9 cellular contexts compared by ENCODE assay signal in the genomic region with DNA sequence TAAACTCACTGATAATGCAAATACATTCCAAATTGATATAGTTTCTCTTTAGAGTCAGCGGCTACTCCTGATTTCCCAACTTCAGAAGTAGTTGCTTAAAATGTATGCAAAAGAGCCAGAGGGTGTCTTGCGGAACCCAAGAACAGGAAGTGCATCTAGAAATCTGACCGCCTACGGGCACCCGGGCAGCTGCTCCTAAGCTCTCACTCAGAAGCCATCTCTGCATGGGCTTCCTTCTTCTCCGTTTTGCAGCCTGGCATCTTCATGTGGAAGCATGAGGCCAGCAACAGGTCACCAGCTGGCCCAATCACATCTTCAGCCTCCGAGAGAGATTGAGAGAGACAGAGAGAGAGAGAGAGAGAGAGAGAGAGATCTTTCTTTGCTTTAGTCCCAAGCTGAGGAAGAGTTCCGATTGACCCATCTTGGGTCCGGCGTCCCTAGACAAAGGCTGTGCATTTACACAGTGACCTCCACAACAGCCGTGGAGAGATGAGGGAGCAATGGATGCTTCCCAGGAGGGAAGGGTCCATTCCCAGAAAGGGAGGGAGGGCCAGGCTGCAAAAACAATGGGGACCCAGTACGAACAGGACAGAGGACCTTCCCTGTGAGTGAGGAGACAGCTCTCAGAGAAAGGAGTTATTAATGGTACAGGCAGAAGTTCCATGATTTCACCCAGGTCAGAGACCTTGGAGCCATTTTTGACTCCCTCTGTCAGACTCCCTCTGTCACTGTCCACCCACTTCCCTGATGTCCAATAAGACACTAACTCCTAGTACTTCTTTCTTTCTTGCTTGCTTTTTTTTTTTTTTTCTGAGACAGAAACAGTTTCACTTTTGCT. TPM values are rescaled to one million over a fixed set of nuclear protein-coding genes. Genes with fewer than 3 reads are reported as not detected.
A peak's percentile ranks its signal among the peaks of the same experiment; 100 is the strongest.
DNase-seq lines count a peak whose midpoint lies in the region; ATAC-seq, FAIRE-seq and TF ChIP-seq lines count a peak whose summit lies in the region.
"Had no signal": no experiment of that assay in that cellular context is flagged by ENCODE, and none has a peak within 500 bp of the region (broad histone marks: within the 10 kb centered on the region; RNA-seq: fewer than 3 reads in every experiment).

No MANE protein-coding gene starts in this region.

- peak overlapping the region; percentile 76 for H3K4me3 Mint-ChIP-seq in T-helper 1 cell treated with Interleukin-12 subunit alpha and Interleukin-12 subunit beta and Interleukin-4 antibody, amounts not matched to agents 30 μg/mL and 1 μg/mL, for 36 hours
- H3K4me3 Mint-ChIP-seq: neural crest cell had no signal

- H3K4me2 ChIP-seq in HepG2 (ENCODE audit: low read depth, low read length) = peak overlapping the region; percentile 68

- no peaks in the 10 kb centered on the region for H3K27me3 Mint-ChIP-seq in T-helper 1 cell treated with Interleukin-12 subunit alpha and Interleukin-12 subunit beta and Interleukin-4 antibody, amounts not matched to agents 30 μg/mL and 1 μg/mL, for 36 hours (ENCODE audit: low read depth)

- no peaks in the 10 kb centered on the region for H3K9me3 Mint-ChIP-seq in T-helper 1 cell treated with Interleukin-12 subunit alpha and Interleukin-12 subunit beta and Interleukin-4 antibody, amounts not matched to agents 30 μg/mL and 1 μg/mL, for 36 hours
- H3K9me3 Mint-ChIP-seq: neural crest cell had no signal

- CTCF ChIA-PET in HepG2 (lab: Yijun Ruan, JAX; ENCODE audit: low intra/inter-chr PET ratio, low total read pairs) = interaction anchor here (0.9 kb wide), 1 partner anchor 29 kb away, joined by 3 read pairs; no protein-coding TSS in a partner anchor

- no peak for TF ChIP-seq EP300 in HepG2 (IDR thresholded peaks at IDR 0.05; ENCODE audit: low read depth in 2 of 2, low read length in 2 of 2)
- TF ChIP-seq EP300 in HepG2 (CRISPR knock-in tag; IDR thresholded peaks at IDR 0.05; ENCODE audit: borderline replicate concordance) = no peak

- peak overlapping the region; percentile 35; the same call in 1 of the 2 replicates for H3K9ac ChIP-seq in HepG2 (ENCODE audit: insufficient read depth, low read depth, low read length)

- peak; percentile 97 for ATAC-seq in GM19043 (IDR thresholded peaks at IDR 0.05; ENCODE audit: low read depth, unreplicated experiment)
- ATAC-seq in HG03066 (IDR thresholded peaks at IDR 0.05; ENCODE audit: low read depth, unreplicated experiment) = peak; percentile 88
- no peak for ATAC-seq in HepG2
- ATAC-seq in esophagus mucosa = no peak

- intact Hi-C loops in HepG2 (cut with micrococcal nuclease; ENCODE audit: unreplicated experiment) = no loop called here

- H3K4me1 ChIP-seq in HepG2 (ENCODE audit: insufficient read depth, low read length) = peaks cover 93% of the 10 kb centered on the region

- no peak overlapping the region for H2AFZ ChIP-seq in HepG2 (ENCODE audit: low read length)

- no peaks in the 10 kb centered on the region for H3K36me3 ChIP-seq in HepG2 (replicated peaks in 1 of 2; ENCODE audit: control insufficient read depth in 1 of 2, insufficient read depth in 2 of 2, low read length in 2 of 2)

- TF ChIP-seq POLR2A in HepG2 (IDR thresholded peaks at IDR 0.05; ENCODE audit: insufficient read depth in 1 of 2, low read depth in 2 of 2, low read length in 2 of 2) = no peak

- H3K9me3 ChIP-seq in HepG2 (ENCODE audit: low read length) = no peaks in the 10 kb centered on the region

- H3K36me3 Mint-ChIP-seq in T-helper 1 cell treated with Interleukin-12 subunit alpha and Interleukin-12 subunit beta and Interleukin-4 antibody, amounts not matched to agents 30 μg/mL and 1 μg/mL, for 36 hours (ENCODE audit: low read depth) = no peaks in the 10 kb centered on the region

- peak overlapping the region; percentile 88 for H3K27ac Mint-ChIP-seq in T-helper 1 cell treated with Interleukin-12 subunit alpha and Interleukin-12 subunit beta and Interleukin-4 antibody, amounts not matched to agents 30 μg/mL and 1 μg/mL, for 36 hours

- peak overlapping the region; percentile 42 to 65 (median 48) for H3K4me3 ChIP-seq in HepG2 (replicated peaks in 1 of 3; ENCODE audit: insufficient read depth in 1 of 3, low read depth in 2 of 3, low read length in 3 of 3)

- no peak overlapping the region for H3K27ac ChIP-seq in HepG2 (ENCODE audit: extremely low read length, insufficient read depth, low read length)

- no peaks in the 10 kb centered on the region for H3K27me3 ChIP-seq in HepG2 (ENCODE audit: control insufficient read depth in 1 of 2, insufficient read depth in 2 of 2, low read length in 2 of 2)

- WGBS in HepG2 (ENCODE audit: low lambda C conversion rate) = 48% methylated on average over 12 of the region's 12 CpGs

- in situ Hi-C loops in HepG2 (cut with HindIII; ENCODE audit: extremely low pct_ligation_motif_present, low pct_unique_long_range_greater_than_20kb) = no loop called here

- no peak for TF ChIP-seq RAD21 in HepG2 (CRISPR knock-in tag; IDR thresholded peaks at IDR 0.05)

- H4K20me1 ChIP-seq in HepG2 (ENCODE audit: insufficient read depth, low read length) = no peaks in the 10 kb centered on the region

- peak; percentile 39 for DNase-seq in Ammon's horn (ENCODE audit: low spot score)
- no peak for DNase-seq in HepG2 (ENCODE audit: low spot score)
- no peak for DNase-seq in HK-2 (ENCODE audit: unreplicated experiment)
- DNase-seq in NCI-H187 treated with DMSO at 0.1 percent for 48 hours (lab: John Stamatoyannopoulos, UW) = no peak

- no peak for FAIRE-seq in HepG2 (lab: Jason Lieb, UNC)

- TF ChIP-seq CTCF in HepG2 (CRISPR knock-in tag; IDR thresholded peaks at IDR 0.05) = no peak

- H3K79me2 ChIP-seq in HepG2 (ENCODE audit: insufficient read depth, low read length) = peaks cover 23% of the 10 kb centered on the region

- POLR2A ChIA-PET in HepG2 (lab: Yijun Ruan, JAX) = interaction anchor here (0.6 to 10.6 kb wide), 12 partner anchors 9 to 87 kb away, joined by 3 to 100 read pairs (median 4); partner anchors contain the start of gene SLC30A1

- H3K4me1 Mint-ChIP-seq in T-helper 1 cell treated with Interleukin-12 subunit alpha and Interleukin-12 subunit beta and Interleukin-4 antibody, amounts not matched to agents 30 μg/mL and 1 μg/mL, for 36 hours (ENCODE audit: low read depth) = peaks cover 19% of the 10 kb centered on the region

- no TSS peak for BruUV-seq in HepG2 (replicated peaks; lab: Mats Ljungman, UMichigan)

TF ChIP-seq in HepG2, 621 proteins besides CTCF, POLR2A, EP300 and RAD21 (continues in another document):
- TF ChIP-seq GABPA (IDR thresholded peaks at IDR 0.05; ENCODE audit: low read depth, low read length) = peak; percentile 36
- peak; percentile 76 for TF ChIP-seq GABPA (CRISPR knock-in tag; IDR thresholded peaks at IDR 0.05; ENCODE audit: low read depth)
- no peak for TF ChIP-seq TIGD3 (CRISPR knock-in tag; IDR thresholded peaks at IDR 0.05; ENCODE audit: borderline replicate concordance)
- TF ChIP-seq CREB3 (CRISPR knock-in tag; IDR thresholded peaks at IDR 0.05) = no peak

RNA-seq across cellular contexts. Expression of gene SLC30A1, which starts 28.2 kb away (rescaled TPM):
- total RNA-seq in HepG2 (2016; rRNA removed; fragmentation: Illumina TruSeq; extraction: Trizol) (24.4 and 26.8 TPM in 2 replicates), esophagus mucosa (14.1 TPM)
- total RNA-seq in HepG2 (2016; cell fraction: cytosol; rRNA removed; fragmentation: Illumina TruSeq; extraction: Trizol; ENCODE audit: low read depth) = 3.1 and 3.8 TPM in 2 replicates
- total RNA-seq in HepG2 (2016; cell fraction: insoluble cytoplasmic fraction; rRNA removed; fragmentation: Illumina TruSeq; extraction: Trizol) = 25.5 and 28.3 TPM in 2 replicates
- 15.5 and 17.6 TPM in 2 replicates for total RNA-seq in HepG2 (2016; cell fraction: membrane; rRNA removed; fragmentation: Illumina TruSeq; extraction: Trizol)
- 49.0 and 51.0 TPM in 2 replicates for total RNA-seq in HepG2 (2016; cell fraction: nucleus; rRNA removed; fragmentation: Illumina TruSeq; extraction: Trizol)
- polyA plus RNA-seq in HepG2 (2011; rRNA removed) = 5.8 and 5.9 TPM in 2 replicates
- polyA plus RNA-seq in HepG2 (2011; cell fraction: cytosol; rRNA removed) = 3.5 and 4.9 TPM in 2 replicates
- 4.2 and 5.1 TPM in 2 replicates for polyA plus RNA-seq in HepG2 (2011; cell fraction: nucleus; rRNA removed)
- 18.3 and 19.9 TPM in 2 replicates for polyA plus RNA-seq in HepG2 (2012)
- polyA plus RNA-seq in HepG2 (2016; cell fraction: cytosol; fragmentation: Illumina TruSeq; extraction: Trizol; ENCODE audit: low read depth) = 2.5 and 2.6 TPM in 2 replicates
- polyA plus RNA-seq in HepG2 (2016; cell fraction: insoluble cytoplasmic fraction; fragmentation: Illumina TruSeq; extraction: Trizol; ENCODE audit: low read depth) = 19.7 and 25.1 TPM in 2 replicates
- 6.2 and 6.7 TPM in 2 replicates for polyA plus RNA-seq in HepG2 (2016; cell fraction: membrane; fragmentation: Illumina TruSeq; extraction: Trizol; ENCODE audit: low read depth)
- 53.6 and 54.2 TPM in 2 replicates for polyA plus RNA-seq in HepG2 (2016; cell fraction: nucleus; fragmentation: Illumina TruSeq; extraction: Trizol; ENCODE audit: insufficient read depth, low read depth)
- polyA minus RNA-seq in HepG2 (2011; rRNA and poly(A)+ RNA removed; ENCODE audit: low replicate concordance) = 9.6 and 24.6 TPM in 2 replicates
- 10.8 and 15.0 TPM in 2 replicates for polyA minus RNA-seq in HepG2 (2011; cell fraction: cytosol; rRNA and poly(A)+ RNA removed)
- 14.9 and 15.0 TPM in 2 replicates for polyA minus RNA-seq in HepG2 (2011; cell fraction: nucleus; rRNA and poly(A)+ RNA removed)

Comparison
In these comparisons a context has a peak if more than half of its experiments do, and no peak if none do; other contexts are left out.
1. ATAC-seq: peak in GM19043 (single experiment) and HG03066 (single experiment); none in HepG2 (single experiment) and esophagus mucosa (single experiment).